Comparison of ENCODE assay signal across 15 cellular contexts in genomic region chr12:132395908-132396305, GRCh38.
DNase-seq lines count a peak whose midpoint lies in the region; ATAC-seq and TF ChIP-seq lines count a peak whose summit lies in the region.
"Had no signal": no experiment of that assay in that cellular context is flagged by ENCODE, and none has a peak within 500 bp of the region (broad histone marks: within the 10 kb centered on the region; RNA-seq: fewer than 3 reads in every experiment).

No MANE protein-coding gene starts in this region.

- no peak overlapping the region for H3K4me3 Mint-ChIP-seq in chondrocyte (ENCODE audit: unreplicated experiment)
- H3K4me3 Mint-ChIP-seq: HFFc6 had no signal

- H3K36me3 ChIP-seq in left ventricle myocardium inferior (no peaks in the 10 kb centered on the region), right atrium auricular region (no peaks in the 10 kb centered on the region), neuronal stem cell (replicated peaks in 1 of 2; ENCODE audit: control insufficient read depth in 2 of 2, insufficient read depth in 2 of 2, low read length in 2 of 2) (no peaks in the 10 kb centered on the region)

- H3K4me1 Mint-ChIP-seq in chondrocyte (ENCODE audit: low read depth), result peaks cover 9% of the 10 kb centered on the region

- no peak overlapping the region for H3K4ac ChIP-seq in neuronal stem cell (ENCODE audit: low read length)

- H3K9ac ChIP-seq in neuronal stem cell (ENCODE audit: low read depth, low read length, poor library complexity), result no peak overlapping the region

- H2BK12ac ChIP-seq in neuronal stem cell (ENCODE audit: low read length), result no peak overlapping the region

- peaks cover 5% of the 10 kb centered on the region for H3K9me3 Mint-ChIP-seq in chondrocyte (ENCODE audit: low read depth)

- H3K27me3 ChIP-seq in left ventricle myocardium inferior (ENCODE audit: low read depth) (peaks cover 88% of the 10 kb centered on the region), right atrium auricular region (peaks cover 0 to 10% of the 10 kb centered on the region in 2 donors), neuronal stem cell (ENCODE audit: control insufficient read depth in 3 of 3, insufficient read depth in 3 of 3, low read depth in 1 of 3, low read length in 3 of 3) (peaks cover 6 to 41% (median 37%) of the 10 kb centered on the region in 3 experiments)

- TF ChIP-seq CTCF in left ventricle myocardium inferior (IDR thresholded peaks at IDR 0.05; ENCODE audit: borderline replicate concordance) (no peak), right atrium auricular region (IDR thresholded peaks at IDR 0.05) (no peak), chondrocyte (IDR thresholded peaks at IDR 0.05) (no peak)

- H3K36me3 Mint-ChIP-seq in chondrocyte (ENCODE audit: low read depth), result no peaks in the 10 kb centered on the region

- H2BK120ac ChIP-seq in neuronal stem cell (ENCODE audit: low read depth, low read length), result no peak overlapping the region

- peaks cover 1% of the 10 kb centered on the region for H3K79me1 ChIP-seq in neuronal stem cell (ENCODE audit: low read depth, low read length)

- H3K27ac ChIP-seq in left ventricle myocardium inferior (replicated peaks), result no peak overlapping the region
- H3K27ac ChIP-seq in right atrium auricular region, result no peak overlapping the region
- H3K27ac ChIP-seq in neuronal stem cell (replicated peaks; ENCODE audit: low read length), result no peak overlapping the region

- H4K8ac ChIP-seq in neuronal stem cell (ENCODE audit: low read depth, low read length), result no peak overlapping the region

- H2AK5ac ChIP-seq in neuronal stem cell (ENCODE audit: low read depth, low read length), result no peak overlapping the region

- intact Hi-C loops in left ventricle myocardium inferior (cut with micrococcal nuclease), result no loop called here

- H3K4me1 ChIP-seq in left ventricle myocardium inferior, result no peaks in the 10 kb centered on the region
- H3K4me1 ChIP-seq in right atrium auricular region, result no peaks in the 10 kb centered on the region
- H3K4me1 ChIP-seq in neuronal stem cell (ENCODE audit: control insufficient read depth in 2 of 2, insufficient read depth in 1 of 2, low read depth in 1 of 2, low read length in 2 of 2), result no peaks in the 10 kb centered on the region

- no peak overlapping the region for H3K23ac ChIP-seq in neuronal stem cell (ENCODE audit: low read depth, low read length, poor library complexity)

- DNase-seq in left ventricle myocardium inferior, result peak; percentile 5
- DNase-seq in right atrium auricular region (ENCODE audit: low spot score), result no peak
- DNase-seq in chondrocyte (ENCODE audit: low spot score), result peak; percentile 89
- DNase-seq in neuronal stem cell (ENCODE audit: low spot score), result no peak
- DNase-seq in NCI-H524 (lab: John Stamatoyannopoulos, UW), result no peak
- no peak for DNase-seq in anterior cingulate cortex (lab: John Stamatoyannopoulos, UW)
- DNase-seq: C1 segment of cervical spinal cord, HFFc6, NCI-H1105, NCI-H1694, NCI-H2081 treated with DMSO at 0.1 percent for 48 hours, NCI-H446 treated with DMSO at 0.1 percent for 48 hours, SHP77 had no signal

- peak overlapping the region; percentile 20 for H2BK15ac ChIP-seq in neuronal stem cell (ENCODE audit: low read length)

- H3K18ac ChIP-seq in neuronal stem cell (ENCODE audit: low read length), result no peak overlapping the region

- H3K27ac Mint-ChIP-seq in chondrocyte (ENCODE audit: unreplicated experiment), result no peak overlapping the region
- H3K27ac Mint-ChIP-seq: HFFc6 had no signal

- no peaks in the 10 kb centered on the region for H3K9me3 ChIP-seq in left ventricle myocardium inferior (replicated peaks)
- H3K9me3 ChIP-seq in right atrium auricular region, result no peaks in the 10 kb centered on the region
- peaks cover 0 to 6% of the 10 kb centered on the region in 2 donors for H3K9me3 ChIP-seq in neuronal stem cell (replicated peaks in 1 of 2; ENCODE audit: control insufficient read depth in 2 of 2, insufficient read depth in 1 of 2, low read depth in 1 of 2, low read length in 2 of 2)

- ATAC-seq in GM21737 (IDR thresholded peaks at IDR 0.05; ENCODE audit: unreplicated experiment), result no peak
- ATAC-seq: Panc1 had no signal

- no CpG with 5 or more reads among the region's 24 CpGs for WGBS in neuronal stem cell (ENCODE audit: extremely low coverage in 2 of 2, insufficient read length in 2 of 2, insufficient replicate concordance in 1 of 2), 2 donors

- peak overlapping the region; percentile 1 for H3K14ac ChIP-seq in neuronal stem cell (ENCODE audit: low read length)

- H3K4me3 ChIP-seq in left ventricle myocardium inferior (no peak overlapping the region), right atrium auricular region (no peak overlapping the region), neuronal stem cell (ENCODE audit: low read length in 2 of 2) (no peak overlapping the region)

- no peak overlapping the region for H2AFZ ChIP-seq in neuronal stem cell (ENCODE audit: low read length)

- H4K91ac ChIP-seq in neuronal stem cell (ENCODE audit: low read depth, low read length, poor library complexity), result no peak overlapping the region

- peaks cover 33% of the 10 kb centered on the region for H3K27me3 Mint-ChIP-seq in chondrocyte (ENCODE audit: low read depth)

- no peak overlapping the region for H3K4me2 ChIP-seq in neuronal stem cell (ENCODE audit: insufficient read depth, low read length, poor library complexity, severe bottlenecking)

- no peak overlapping the region for H2BK5ac ChIP-seq in neuronal stem cell (ENCODE audit: low read length)

Comparison
In these comparisons a context has a peak if more than half of its experiments do, and no peak if none do; other contexts are left out.
1. DNase-seq: peak in left ventricle myocardium inferior (single experiment) and chondrocyte (single experiment); none in right atrium auricular region (single experiment), neuronal stem cell (single experiment), NCI-H524 (0 of 2) and anterior cingulate cortex (0 of 58).